In genomic region chr16:24198807-24199533, GRCh38 we compare ENCODE assay signal across 30 cellular contexts. TPM values are rescaled to one million over a fixed set of nuclear protein-coding genes. Genes with fewer than 3 reads are reported as not detected.
DNase-seq lines count a peak whose midpoint lies in the region; ATAC-seq and TF ChIP-seq lines count a peak whose summit lies in the region.
"Had no signal": no experiment of that assay in that cellular context is flagged by ENCODE, and none has a peak within 500 bp of the region (broad histone marks: within the 10 kb centered on the region; RNA-seq: fewer than 3 reads in every experiment).

No MANE protein-coding gene starts in this region.

- H3K9me3 Mint-ChIP-seq in stimulated activated naive CD8-positive, alpha-beta T cell treated with anti-CD3 and anti-CD28 coated beads, Interleukin-15, amount 100 ng/mL, for 72 hours, result peaks cover 0 to 4% of the 10 kb centered on the region in 2 donors
- peaks cover 21% of the 10 kb centered on the region for H3K9me3 Mint-ChIP-seq in WTC11
- H3K9me3 Mint-ChIP-seq: activated naive CD4-positive, alpha-beta T cell treated with anti-CD3 and anti-CD28 coated beads for 36 hours had no signal

- no peaks in the 10 kb centered on the region for H3K9me3 ChIP-seq in T-helper 17 cell (ENCODE audit: control insufficient read depth, low read length, poor library complexity, severe bottlenecking)
- H3K9me3 ChIP-seq: BLaER1, gastroesophageal sphincter, HAP-1 had no signal

- CTCF ChIA-PET in WTC11 (lab: Charles Lee), result no interaction called here

- POLR2A ChIA-PET in WTC11 (lab: Charles Lee), result no interaction called here

- H3K27me3 Mint-ChIP-seq in stimulated activated naive CD8-positive, alpha-beta T cell treated with anti-CD3 and anti-CD28 coated beads, Interleukin-15, amount 100 ng/mL, for 72 hours, result no peaks in the 10 kb centered on the region
- H3K27me3 Mint-ChIP-seq in T-helper 17 cell, result no peaks in the 10 kb centered on the region
- H3K27me3 Mint-ChIP-seq in WTC11 (ENCODE audit: low read depth), result no peaks in the 10 kb centered on the region; the same call in 1 of the 2 replicates

- DNase-seq in stimulated activated naive CD8-positive, alpha-beta T cell treated with anti-CD3 and anti-CD28 coated beads, Interleukin-15, Interleukin-2, amounts not matched to agents 100 U/mL and 50 U/mL, for 24 hours, result no peak
- no peak for DNase-seq in stimulated activated naive CD8-positive, alpha-beta T cell treated with anti-CD3 and anti-CD28 coated beads, Interleukin-15, amount 100 ng/mL, for 72 hours
- DNase-seq in T-helper 17 cell (no peak), left lobe of liver (ENCODE audit: low spot score) (no peak), WTC11 (ENCODE audit: low spot score) (no peak), superior temporal gyrus (ENCODE audit: extremely low spot score) (no peak)
- DNase-seq: activated CD4-positive, alpha-beta T cell treated with anti-CD3 and anti-CD28 coated beads for 48 hours; activated naive CD4-positive, alpha-beta T cell treated with anti-CD3 and anti-CD28 coated beads for 36 hours; activated T-cell treated with anti-CD3 and anti-CD28 coated beads, Interleukin-2, amount 50 U/mL, for 1 hour; amygdala; COR-L47; GDM1; Karpas-422; kidney glomerular epithelial cell; NCI-H1417 treated with DMSO at 0.1 percent for 48 hours; NCI-H2081 treated with DMSO at 0.1 percent for 48 hours; NCI-H2227 treated with DMSO at 0.1 percent for 48 hours; NCI-H526 treated with DMSO at 0.1 percent for 48 hours; retina; Right ventricle myocardium superior; stimulated activated CD4-positive, alpha-beta T cell treated with anti-CD3 and anti-CD28 coated beads, Interleukin-1b, Interleukin-23, amount 100 ng/mL, for 48 hours; trophoblast cell had no signal

- H3K4me3 Mint-ChIP-seq in stimulated activated naive CD8-positive, alpha-beta T cell treated with anti-CD3 and anti-CD28 coated beads, Interleukin-15, amount 100 ng/mL, for 72 hours, result no peak overlapping the region
- H3K4me3 Mint-ChIP-seq in T-helper 17 cell (no peak overlapping the region), WTC11 (no peak overlapping the region)
- H3K4me3 Mint-ChIP-seq: activated naive CD4-positive, alpha-beta T cell treated with anti-CD3 and anti-CD28 coated beads for 36 hours had no signal

- TF ChIP-seq CTCF in WTC11 (IDR thresholded peaks at IDR 0.05), result no peak

- no peak overlapping the region for H3K27ac Mint-ChIP-seq in stimulated activated naive CD8-positive, alpha-beta T cell treated with anti-CD3 and anti-CD28 coated beads, Interleukin-15, amount 100 ng/mL, for 72 hours
- peak overlapping the region; percentile 43 for H3K27ac Mint-ChIP-seq in T-helper 17 cell
- H3K27ac Mint-ChIP-seq in WTC11, result no peak overlapping the region
- H3K27ac Mint-ChIP-seq: activated naive CD4-positive, alpha-beta T cell treated with anti-CD3 and anti-CD28 coated beads for 36 hours had no signal

- no peaks in the 10 kb centered on the region for H3K4me1 Mint-ChIP-seq in stimulated activated naive CD8-positive, alpha-beta T cell treated with anti-CD3 and anti-CD28 coated beads, Interleukin-15, amount 100 ng/mL, for 72 hours
- peaks cover 16% of the 10 kb centered on the region for H3K4me1 Mint-ChIP-seq in T-helper 17 cell
- H3K4me1 Mint-ChIP-seq in WTC11, result peaks cover 11% of the 10 kb centered on the region

- peak; percentile 69 for ATAC-seq in stimulated activated naive CD8-positive, alpha-beta T cell treated with anti-CD3 and anti-CD28 coated beads, Interleukin-15, Interleukin-2, amounts not matched to agents 100 U/mL and 50 U/mL, for 24 hours
- no peak for ATAC-seq in stimulated activated naive CD8-positive, alpha-beta T cell treated with anti-CD3 and anti-CD28 coated beads, Interleukin-15, amount 100 ng/mL, for 72 hours
- ATAC-seq in T-helper 17 cell, result no peak
- ATAC-seq in left lobe of liver, result peak; percentile 67
- no peak for ATAC-seq in GM21447 (IDR thresholded peaks at IDR 0.05; ENCODE audit: unreplicated experiment)
- no peak for ATAC-seq in WTC11
- ATAC-seq: gastroesophageal sphincter, Panc1 had no signal

- H3K36me3 Mint-ChIP-seq in T-helper 17 cell (ENCODE audit: low read depth) (peaks cover 27% of the 10 kb centered on the region), WTC11 (peaks cover 7% of the 10 kb centered on the region)

TF ChIP-seq in WTC11, 78 proteins besides CTCF, POLR2A, EP300 and RAD21 (continues in another document):
- TF ChIP-seq FOXP1 (CRISPR knock-in tag; IDR thresholded peaks at IDR 0.05; ENCODE audit: borderline replicate concordance), result no peak
- TF ChIP-seq NFYB (CRISPR knock-in tag; conservative IDR thresholded peaks at IDR 0.05; ENCODE audit: low read depth), result no peak
- no peak for TF ChIP-seq ZNF512 (CRISPR knock-in tag; IDR thresholded peaks at IDR 0.05; ENCODE audit: borderline replicate concordance)
- TF ChIP-seq NFATC4 (CRISPR knock-in tag; IDR thresholded peaks at IDR 0.05), result no peak
- TF ChIP-seq, protein P1, sequence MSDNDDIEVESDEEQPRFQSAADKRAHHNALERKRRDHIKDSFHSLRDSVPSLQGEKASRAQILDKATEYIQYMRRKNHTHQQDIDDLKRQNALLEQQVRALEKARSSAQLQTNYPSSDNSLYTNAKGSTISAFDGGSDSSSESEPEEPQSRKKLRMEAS (CRISPR knock-in tag; IDR thresholded peaks at IDR 0.05), result no peak
- TF ChIP-seq, protein P2, sequence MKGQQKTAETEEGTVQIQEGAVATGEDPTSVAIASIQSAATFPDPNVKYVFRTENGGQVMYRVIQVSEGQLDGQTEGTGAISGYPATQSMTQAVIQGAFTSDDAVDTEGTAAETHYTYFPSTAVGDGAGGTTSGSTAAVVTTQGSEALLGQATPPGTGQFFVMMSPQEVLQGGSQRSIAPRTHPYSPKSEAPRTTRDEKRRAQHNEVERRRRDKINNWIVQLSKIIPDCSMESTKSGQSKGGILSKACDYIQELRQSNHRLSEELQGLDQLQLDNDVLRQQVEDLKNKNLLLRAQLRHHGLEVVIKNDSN (CRISPR knock-in tag; IDR thresholded peaks at IDR 0.05), result no peak
- TF ChIP-seq OVOL2 (CRISPR knock-in tag; IDR thresholded peaks at IDR 0.05; ENCODE audit: borderline replicate concordance), result no peak
- TF ChIP-seq, protein P3, sequence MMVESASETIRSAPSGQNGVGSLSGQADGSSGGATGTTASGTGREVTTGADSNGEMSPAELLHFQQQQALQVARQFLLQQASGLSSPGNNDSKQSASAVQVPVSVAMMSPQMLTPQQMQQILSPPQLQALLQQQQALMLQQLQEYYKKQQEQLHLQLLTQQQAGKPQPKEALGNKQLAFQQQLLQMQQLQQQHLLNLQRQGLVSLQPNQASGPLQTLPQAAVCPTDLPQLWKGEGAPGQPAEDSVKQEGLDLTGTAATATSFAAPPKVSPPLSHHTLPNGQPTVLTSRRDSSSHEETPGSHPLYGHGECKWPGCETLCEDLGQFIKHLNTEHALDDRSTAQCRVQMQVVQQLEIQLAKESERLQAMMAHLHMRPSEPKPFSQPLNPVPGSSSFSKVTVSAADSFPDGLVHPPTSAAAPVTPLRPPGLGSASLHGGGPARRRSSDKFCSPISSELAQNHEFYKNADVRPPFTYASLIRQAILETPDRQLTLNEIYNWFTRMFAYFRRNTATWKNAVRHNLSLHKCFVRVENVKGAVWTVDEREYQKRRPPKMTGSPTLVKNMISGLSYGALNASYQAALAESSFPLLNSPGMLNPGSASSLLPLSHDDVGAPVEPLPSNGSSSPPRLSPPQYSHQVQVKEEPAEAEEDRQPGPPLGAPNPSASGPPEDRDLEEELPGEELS (CRISPR knock-in tag; IDR thresholded peaks at IDR 0.05), result no peak
- TF ChIP-seq ZNF317 (CRISPR knock-in tag; IDR thresholded peaks at IDR 0.05; ENCODE audit: borderline replicate concordance, low read depth), result no peak
- no peak for TF ChIP-seq ZNF121 (CRISPR knock-in tag; IDR thresholded peaks at IDR 0.05)
- no peak for TF ChIP-seq STAT6 (CRISPR knock-in tag; conservative IDR thresholded peaks at IDR 0.05; ENCODE audit: low read depth)
- no peak for TF ChIP-seq GTF2I (CRISPR knock-in tag; conservative IDR thresholded peaks at IDR 0.05)

RNA-seq across cellular contexts. Expression of gene CACNG3, which starts 57.2 kb away (rescaled TPM):
- total RNA-seq in T-helper 17 cell (not detected), left lobe of liver (not detected), WTC11 (2021) (not detected in 3 replicates)
- total RNA-seq: activated CD8-positive, alpha-beta memory T cell treated with anti-CD3 and anti-CD28 coated beads for 36 hours; activated naive CD4-positive, alpha-beta T cell treated with anti-CD3 and anti-CD28 coated beads for 36 hours; bronchial epithelial cell; gastroesophageal sphincter; Right ventricle myocardium superior; smooth muscle cell had no signal

Comparison
In these comparisons a context has a peak if more than half of its experiments do, and no peak if none do; other contexts are left out.
1. ATAC-seq: peak in stimulated activated naive CD8-positive, alpha-beta T cell treated with anti-CD3 and anti-CD28 coated beads, Interleukin-15, Interleukin-2, amounts not matched to agents 100 U/mL and 50 U/mL, for 24 hours (single experiment) and left lobe of liver (single experiment); none in stimulated activated naive CD8-positive, alpha-beta T cell treated with anti-CD3 and anti-CD28 coated beads, Interleukin-15, amount 100 ng/mL, for 72 hours (single experiment), T-helper 17 cell (single experiment), GM21447 (single experiment) and WTC11 (single experiment).